In the genomic region with DNA sequence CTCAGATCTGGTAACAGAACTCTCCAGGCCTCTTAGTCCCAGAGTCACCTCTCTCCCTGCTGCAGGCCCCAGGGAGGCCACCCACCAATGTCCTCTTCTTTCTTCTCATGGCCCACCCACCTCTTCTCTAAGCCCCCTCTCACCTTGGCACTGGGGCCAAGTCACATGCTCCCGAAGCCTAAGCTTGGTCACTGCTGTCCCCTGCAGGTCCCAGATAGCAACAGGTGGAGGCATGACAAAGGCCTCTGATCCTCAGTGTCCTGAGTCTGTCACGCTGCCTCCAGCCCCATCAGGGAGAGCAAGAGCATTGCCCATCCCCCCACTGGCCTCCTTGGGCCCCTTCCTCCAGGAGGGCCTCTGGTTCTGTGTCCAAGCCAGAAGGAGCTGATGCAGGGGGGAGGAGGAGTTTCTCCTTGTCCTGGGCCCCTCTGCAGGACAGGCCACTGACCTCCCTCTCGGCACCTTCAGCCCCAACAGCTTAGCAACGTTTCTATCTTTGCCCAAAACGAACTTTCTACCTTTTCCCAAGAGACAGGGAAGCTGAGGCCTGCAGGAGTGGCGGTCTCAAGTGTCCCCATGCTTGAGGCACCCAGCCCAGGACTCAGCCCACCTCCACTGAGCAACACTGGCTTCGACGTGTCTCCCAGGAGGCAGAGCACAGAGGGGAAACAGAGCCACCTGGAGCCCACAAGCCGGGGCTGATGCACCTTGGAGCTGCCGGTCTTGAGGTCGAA, we compare ENCODE assay signal across 10 cellular contexts. TPM values are rescaled to one million over a fixed set of nuclear protein-coding genes. Genes with fewer than 3 reads are reported as not detected.
A peak's percentile ranks its signal among the peaks of the same experiment; 100 is the strongest.
DNase-seq lines count a peak whose midpoint lies in the region; ATAC-seq and TF ChIP-seq lines count a peak whose summit lies in the region.
"Had no signal": no experiment of that assay in that cellular context is flagged by ENCODE, and none has a peak within 500 bp of the region (broad histone marks: within the 10 kb centered on the region; RNA-seq: fewer than 3 reads in every experiment).

No MANE protein-coding gene starts in this region.

- H3K9me3 ChIP-seq in RWPE2 (ENCODE audit: severe bottlenecking) (no peaks in the 10 kb centered on the region), hepatocyte (ENCODE audit: low read depth) (no peaks in the 10 kb centered on the region), upper lobe of left lung (no peaks in the 10 kb centered on the region)
- H3K9me3 ChIP-seq: breast epithelium had no signal

- H3K79me2 ChIP-seq in hepatocyte: no peaks in the 10 kb centered on the region

- H3K27ac Mint-ChIP-seq in activated naive CD8-positive, alpha-beta T cell treated with anti-CD3 and anti-CD28 coated beads, Interleukin-2, amount 10 ng/mL, durations not matched to agents 7 days and 5 days: peak overlapping the region; percentile 6
- no peak overlapping the region for H3K27ac Mint-ChIP-seq in activated naive CD8-positive, alpha-beta T cell treated with anti-CD3 and anti-CD28 coated beads for 36 hours
- no peak overlapping the region for H3K27ac Mint-ChIP-seq in activated CD4-positive, alpha-beta memory T cell treated with anti-CD3 and anti-CD28 coated beads, Interleukin-2, amount 10 ng/mL, durations not matched to agents 7 days and 5 days

- CTCF ChIA-PET in activated CD4-positive, alpha-beta memory T cell treated with anti-CD3 and anti-CD28 coated beads, Interleukin-2, amount 10 ng/mL, durations not matched to agents 7 days and 5 days (lab: Charles Lee): interaction anchor here (0.6 to 0.8 kb wide), 2 partner anchors 64 to 216 kb away, joined by 3 to 5 read pairs; no protein-coding TSS in a partner anchor

- TF ChIP-seq EP300 in upper lobe of left lung (IDR thresholded peaks at IDR 0.05): no peak

- H3K9me2 ChIP-seq in hepatocyte (replicated peaks; ENCODE audit: insufficient read depth): no peaks in the 10 kb centered on the region

- peaks cover 12% of the 10 kb centered on the region for H3K4me1 Mint-ChIP-seq in activated naive CD8-positive, alpha-beta T cell treated with anti-CD3 and anti-CD28 coated beads, Interleukin-2, amount 10 ng/mL, durations not matched to agents 7 days and 5 days
- peaks cover 17% of the 10 kb centered on the region for H3K4me1 Mint-ChIP-seq in activated naive CD8-positive, alpha-beta T cell treated with anti-CD3 and anti-CD28 coated beads for 36 hours
- H3K4me1 Mint-ChIP-seq in activated CD4-positive, alpha-beta memory T cell treated with anti-CD3 and anti-CD28 coated beads, Interleukin-2, amount 10 ng/mL, durations not matched to agents 7 days and 5 days: peaks cover 15% of the 10 kb centered on the region

- POLR2A ChIA-PET in activated naive CD8-positive, alpha-beta T cell treated with anti-CD3 and anti-CD28 coated beads, Interleukin-2, amount 10 ng/mL, durations not matched to agents 7 days and 5 days (lab: Charles Lee): interaction anchor here (1.1 kb wide), 1 partner anchor 64 kb away, joined by 3 read pairs; no protein-coding TSS in a partner anchor
- POLR2A ChIA-PET in activated CD4-positive, alpha-beta memory T cell treated with anti-CD3 and anti-CD28 coated beads, Interleukin-2, amount 10 ng/mL, durations not matched to agents 7 days and 5 days (lab: Charles Lee): no interaction called here

- no peak overlapping the region for H3K4me2 ChIP-seq in hepatocyte

- H4K20me1 ChIP-seq in hepatocyte (ENCODE audit: insufficient read depth, poor library complexity, severe bottlenecking): no peaks in the 10 kb centered on the region

- H3K27me3 Mint-ChIP-seq in activated naive CD8-positive, alpha-beta T cell treated with anti-CD3 and anti-CD28 coated beads, Interleukin-2, amount 10 ng/mL, durations not matched to agents 7 days and 5 days: peaks cover 4% of the 10 kb centered on the region
- H3K27me3 Mint-ChIP-seq in activated naive CD8-positive, alpha-beta T cell treated with anti-CD3 and anti-CD28 coated beads for 36 hours: no peaks in the 10 kb centered on the region
- no peaks in the 10 kb centered on the region for H3K27me3 Mint-ChIP-seq in activated CD4-positive, alpha-beta memory T cell treated with anti-CD3 and anti-CD28 coated beads, Interleukin-2, amount 10 ng/mL, durations not matched to agents 7 days and 5 days

- no peaks in the 10 kb centered on the region for H3K36me3 Mint-ChIP-seq in activated naive CD8-positive, alpha-beta T cell treated with anti-CD3 and anti-CD28 coated beads, Interleukin-2, amount 10 ng/mL, durations not matched to agents 7 days and 5 days
- peaks cover under 1% of the 10 kb centered on the region for H3K36me3 Mint-ChIP-seq in activated naive CD8-positive, alpha-beta T cell treated with anti-CD3 and anti-CD28 coated beads for 36 hours
- no peaks in the 10 kb centered on the region for H3K36me3 Mint-ChIP-seq in activated CD4-positive, alpha-beta memory T cell treated with anti-CD3 and anti-CD28 coated beads, Interleukin-2, amount 10 ng/mL, durations not matched to agents 7 days and 5 days (ENCODE audit: low read depth)

- H3K27me3 ChIP-seq in RWPE2 (ENCODE audit: insufficient read depth, poor library complexity, severe bottlenecking) (no peaks in the 10 kb centered on the region), hepatocyte (no peaks in the 10 kb centered on the region), upper lobe of left lung (no peaks in the 10 kb centered on the region)
- H3K27me3 ChIP-seq: breast epithelium had no signal

- H3K4me3 ChIP-seq in RWPE2 (ENCODE audit: severe bottlenecking) (no peak overlapping the region), hepatocyte (no peak overlapping the region), upper lobe of left lung (no peak overlapping the region)
- H3K4me3 ChIP-seq: breast epithelium had no signal

- TF ChIP-seq CTCF in RWPE2 (IDR thresholded peaks at IDR 0.05; ENCODE audit: poor library complexity, severe bottlenecking) (peak; percentile 37), hepatocyte (IDR thresholded peaks at IDR 0.05; ENCODE audit: poor library complexity) (peak; percentile 35), upper lobe of left lung (IDR thresholded peaks at IDR 0.05) (peak in 5 of 6 experiments; percentile 9 to 50 (median 24))

- 79% methylated on average over 11 of the region's 11 CpGs for WGBS in hepatocyte (ENCODE audit: low lambda C conversion rate, missing lambda C conversion rate)
- WGBS in upper lobe of left lung, 2 donors: 81 to 82% methylated on average over 6 to 11 of the region's 11 CpGs

- no peak for DNase-seq in activated naive CD8-positive, alpha-beta T cell treated with anti-CD3 and anti-CD28 coated beads, Interleukin-2, amount 10 ng/mL, durations not matched to agents 7 days and 5 days
- DNase-seq in activated naive CD8-positive, alpha-beta T cell treated with anti-CD3 and anti-CD28 coated beads for 36 hours: no peak
- DNase-seq in RWPE2 (ENCODE audit: low spot score) (no peak), hepatocyte (ENCODE audit: low spot score) (no peak), upper lobe of left lung (no peak), mesenteric fat pad (ENCODE audit: low spot score) (no peak)
- no peak for DNase-seq in activated CD4-positive, alpha-beta memory T cell treated with anti-CD3 and anti-CD28 coated beads, Interleukin-2, amount 10 ng/mL, durations not matched to agents 7 days and 5 days

- H3K4me3 Mint-ChIP-seq in activated naive CD8-positive, alpha-beta T cell treated with anti-CD3 and anti-CD28 coated beads, Interleukin-2, amount 10 ng/mL, durations not matched to agents 7 days and 5 days: no peak overlapping the region
- no peak overlapping the region for H3K4me3 Mint-ChIP-seq in activated naive CD8-positive, alpha-beta T cell treated with anti-CD3 and anti-CD28 coated beads for 36 hours
- H3K4me3 Mint-ChIP-seq in activated CD4-positive, alpha-beta memory T cell treated with anti-CD3 and anti-CD28 coated beads, Interleukin-2, amount 10 ng/mL, durations not matched to agents 7 days and 5 days: no peak overlapping the region

- no peak for ATAC-seq in activated naive CD8-positive, alpha-beta T cell treated with anti-CD3 and anti-CD28 coated beads, Interleukin-2, amount 10 ng/mL, durations not matched to agents 7 days and 5 days (ENCODE audit: low read depth)
- no peak for ATAC-seq in RWPE2 (ENCODE audit: low read depth)
- ATAC-seq in upper lobe of left lung (ENCODE audit: low FRiP score in 2 of 2): no peak
- no peak for ATAC-seq in HG03354 (IDR thresholded peaks at IDR 0.05; ENCODE audit: poor library complexity, severe bottlenecking, unreplicated experiment)

- no peak for TF ChIP-seq POLR2A in upper lobe of left lung (IDR thresholded peaks at IDR 0.05)

- no peak overlapping the region for H2AFZ ChIP-seq in hepatocyte

- no peaks in the 10 kb centered on the region for H3K4me1 ChIP-seq in RWPE2 (ENCODE audit: insufficient read depth, poor library complexity, severe bottlenecking)
- H3K4me1 ChIP-seq in hepatocyte (ENCODE audit: insufficient read depth): no peaks in the 10 kb centered on the region
- peaks cover 0 to 10% (median 5%) of the 10 kb centered on the region in 4 donors for H3K4me1 ChIP-seq in upper lobe of left lung
- H3K4me1 ChIP-seq: breast epithelium had no signal

- H3K9me3 Mint-ChIP-seq in activated naive CD8-positive, alpha-beta T cell treated with anti-CD3 and anti-CD28 coated beads, Interleukin-2, amount 10 ng/mL, durations not matched to agents 7 days and 5 days: no peaks in the 10 kb centered on the region
- H3K9me3 Mint-ChIP-seq in activated naive CD8-positive, alpha-beta T cell treated with anti-CD3 and anti-CD28 coated beads for 36 hours: no peaks in the 10 kb centered on the region
- H3K9me3 Mint-ChIP-seq in activated CD4-positive, alpha-beta memory T cell treated with anti-CD3 and anti-CD28 coated beads, Interleukin-2, amount 10 ng/mL, durations not matched to agents 7 days and 5 days: no peaks in the 10 kb centered on the region

- H3K27ac ChIP-seq in RWPE2 (ENCODE audit: poor library complexity, severe bottlenecking) (no peak overlapping the region), hepatocyte (no peak overlapping the region), upper lobe of left lung (no peak overlapping the region)
- H3K27ac ChIP-seq: breast epithelium, C4-2B had no signal

- H3K36me3 ChIP-seq in RWPE2 (ENCODE audit: low read depth): no peaks in the 10 kb centered on the region
- no peaks in the 10 kb centered on the region for H3K36me3 ChIP-seq in hepatocyte (replicated peaks; ENCODE audit: insufficient read depth, low read depth)
- no peaks in the 10 kb centered on the region for H3K36me3 ChIP-seq in upper lobe of left lung
- H3K36me3 ChIP-seq: breast epithelium had no signal

RNA-seq across cellular contexts. Expression of a gene that starts 8.6 kb away (rescaled TPM):
- total RNA-seq in activated naive CD8-positive, alpha-beta T cell treated with anti-CD3 and anti-CD28 coated beads, Interleukin-2, amount 10 ng/mL, durations not matched to agents 7 days and 5 days: under 1 TPM; 0.82 to 1.00 TPM
- under 1 TPM; 0.45 to 0.54 TPM for total RNA-seq in activated naive CD8-positive, alpha-beta T cell treated with anti-CD3 and anti-CD28 coated beads for 36 hours
- total RNA-seq in hepatocyte (0.20 and 0.50 TPM in 2 replicates), upper lobe of left lung (10 to 100 TPM in 2 of 6 donors, 1 to 10 TPM in 4; 3.7 to 29.9 (median 9.4) TPM), mesenteric fat pad (2.3 TPM)
- 1.8 and 2.3 TPM in 2 replicates for polyA plus RNA-seq in hepatocyte
- under 1 TPM; 0.45 to 0.65 TPM for total RNA-seq in activated CD4-positive, alpha-beta memory T cell treated with anti-CD3 and anti-CD28 coated beads, Interleukin-2, amount 10 ng/mL, durations not matched to agents 7 days and 5 days

RNA-seq across cellular contexts. Expression of a gene that starts 14.8 kb away (rescaled TPM):
- total RNA-seq in activated naive CD8-positive, alpha-beta T cell treated with anti-CD3 and anti-CD28 coated beads, Interleukin-2, amount 10 ng/mL, durations not matched to agents 7 days and 5 days: 1 to 10 TPM; 4.5 to 4.7 TPM
- total RNA-seq in activated naive CD8-positive, alpha-beta T cell treated with anti-CD3 and anti-CD28 coated beads for 36 hours: 1 to 10 TPM; 4.8 to 5.0 TPM
- total RNA-seq in hepatocyte (2.6 and 5.1 TPM in 2 replicates), upper lobe of left lung (10 to 100 TPM in 4 of 6 donors, 1 to 10 TPM in 2; 4.9 to 23.0 (median 11.0) TPM), mesenteric fat pad (4.9 TPM)
- 4.4 and 5.7 TPM in 2 replicates for polyA plus RNA-seq in hepatocyte
- total RNA-seq in activated CD4-positive, alpha-beta memory T cell treated with anti-CD3 and anti-CD28 coated beads, Interleukin-2, amount 10 ng/mL, durations not matched to agents 7 days and 5 days: 1 to 10 TPM; 1.4 to 1.8 TPM

RNA-seq across cellular contexts. Expression of a gene that starts 56.6 kb away (rescaled TPM):
- 100 to 1,000 TPM; 289 to 297 TPM for total RNA-seq in activated naive CD8-positive, alpha-beta T cell treated with anti-CD3 and anti-CD28 coated beads, Interleukin-2, amount 10 ng/mL, durations not matched to agents 7 days and 5 days
- total RNA-seq in activated naive CD8-positive, alpha-beta T cell treated with anti-CD3 and anti-CD28 coated beads for 36 hours: 10 to 100 TPM; 85.7 to 89.9 TPM
- 2.4 and 4.1 TPM in 2 replicates for total RNA-seq in hepatocyte
- polyA plus RNA-seq in hepatocyte: 2.2 and 4.5 TPM in 2 replicates
- total RNA-seq in upper lobe of left lung: 10 to 100 TPM; 27.9 to 82.8 (median 41.4) TPM
- 100 to 1,000 TPM; 290 to 291 TPM for total RNA-seq in activated CD4-positive, alpha-beta memory T cell treated with anti-CD3 and anti-CD28 coated beads, Interleukin-2, amount 10 ng/mL, durations not matched to agents 7 days and 5 days
- total RNA-seq in mesenteric fat pad: 9.7 TPM
